ENCODE assay signal across 8 cellular contexts in genomic region chr12:98592825-98593322, GRCh38. TPM values are rescaled to one million over a fixed set of nuclear protein-coding genes. Genes with fewer than 3 reads are reported as not detected.
A peak's percentile ranks its signal among the peaks of the same experiment; 100 is the strongest.
DNase-seq lines count a peak whose midpoint lies in the region; ATAC-seq and TF ChIP-seq lines count a peak whose summit lies in the region.

No MANE protein-coding gene starts in this region.

- no peaks in the 10 kb centered on the region for H3K9me3 Mint-ChIP-seq in central memory CD8-positive, alpha-beta T cell
- H3K9me3 Mint-ChIP-seq in natural killer cell, result no peaks in the 10 kb centered on the region

- H3K4me3 Mint-ChIP-seq in central memory CD8-positive, alpha-beta T cell, result peak overlapping the region; percentile 97
- peak overlapping the region; percentile 98 for H3K4me3 Mint-ChIP-seq in natural killer cell

- peak; percentile 67 for DNase-seq in DMS53 (lab: John Stamatoyannopoulos, UW)
- DNase-seq in DMS53 treated with DMSO at 0.1 percent for 48 hours (lab: John Stamatoyannopoulos, UW; ENCODE audit: unreplicated experiment), result no peak
- peak; percentile 2 for DNase-seq in NCI-H226
- DNase-seq in central memory CD8-positive, alpha-beta T cell (ENCODE audit: low spot score in 2 of 2), result peak in 1 of 2 donors; percentile 18
- DNase-seq in natural killer cell, result no peak
- DNase-seq in UCSD-AML1 (lab: John Stamatoyannopoulos, UW; ENCODE audit: unreplicated experiment), result no peak

- H3K27me3 Mint-ChIP-seq in central memory CD8-positive, alpha-beta T cell, result no peaks in the 10 kb centered on the region
- no peaks in the 10 kb centered on the region for H3K27me3 Mint-ChIP-seq in natural killer cell (ENCODE audit: low read depth in 2 of 2)

- ATAC-seq in central memory CD8-positive, alpha-beta T cell (replicated peaks; ENCODE audit: extremely low read depth, poor library complexity, severe bottlenecking), result peak; percentile 8
- ATAC-seq in natural killer cell (peak in 1 of 3 donors; percentile 1), GM18520 (IDR thresholded peaks at IDR 0.05; ENCODE audit: unreplicated experiment) (no peak), GM19023 (IDR thresholded peaks at IDR 0.05; ENCODE audit: unreplicated experiment) (no peak)

- peaks cover 32% of the 10 kb centered on the region for H3K4me1 Mint-ChIP-seq in central memory CD8-positive, alpha-beta T cell
- peaks cover 34 to 36% of the 10 kb centered on the region in 2 donors for H3K4me1 Mint-ChIP-seq in natural killer cell

- peaks cover 37% of the 10 kb centered on the region for H3K36me3 Mint-ChIP-seq in central memory CD8-positive, alpha-beta T cell (ENCODE audit: insufficient read depth)
- no peaks in the 10 kb centered on the region for H3K36me3 Mint-ChIP-seq in natural killer cell

- intact Hi-C loops in natural killer cell (cut with micrococcal nuclease), result loop anchor here (1.0 to 2.0 kb wide), 3 partner anchors 52 to 90 kb away; partner anchors contain the start of genes APAF1 and TMPO

- no peak for TF ChIP-seq CTCF in natural killer cell (IDR thresholded peaks at IDR 0.05)

- peak overlapping the region; percentile 99 for H3K27ac Mint-ChIP-seq in central memory CD8-positive, alpha-beta T cell (ENCODE audit: low read depth)
- H3K27ac Mint-ChIP-seq in natural killer cell, result peak overlapping the region; percentile 92 to 99

RNA-seq across cellular contexts. Expression of gene SLC25A3, which starts 0.6 kb away (rescaled TPM):
- 100 to 1,000 TPM; 393 to 490 (median 433) TPM for total RNA-seq in natural killer cell

RNA-seq across cellular contexts. Expression of gene IKBIP, which starts 51.7 kb away (rescaled TPM):
- 1 to 10 TPM; 3.9 to 6.3 (median 4.6) TPM for total RNA-seq in natural killer cell

RNA-seq across cellular contexts. Expression of gene APAF1, which starts 52.2 kb away (rescaled TPM):
- 10 to 100 TPM; 33.5 to 43.7 (median 34.9) TPM for total RNA-seq in natural killer cell

Comparison
In these comparisons a context has a peak if more than half of its experiments do, and no peak if none do; other contexts are left out.
1. DNase-seq: peak in DMS53 (single experiment) and NCI-H226 (single experiment); none in DMS53 treated with DMSO at 0.1 percent for 48 hours (single experiment), natural killer cell (single experiment) and UCSD-AML1 (single experiment).